In the genomic region with DNA sequence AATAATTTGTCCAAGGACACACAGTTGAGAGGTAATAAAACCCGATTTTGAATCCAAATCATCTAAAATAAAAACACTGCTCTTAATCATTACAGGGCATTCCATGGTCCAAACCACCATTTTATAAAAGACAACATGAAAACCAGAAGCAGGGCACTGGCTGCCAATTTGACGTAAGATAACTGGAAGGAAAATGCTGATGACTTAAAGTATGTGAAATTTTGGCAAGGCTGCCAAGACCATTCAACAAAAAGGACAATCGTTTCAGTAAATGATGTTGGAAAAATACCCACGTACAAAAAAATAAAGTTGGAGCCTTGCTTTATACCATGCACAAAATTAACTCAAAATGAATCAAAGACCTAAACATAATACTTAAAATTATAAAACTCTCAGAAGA, we compare ENCODE assay signal across 17 cellular contexts.
"Had no signal": no experiment of that assay in that cellular context is flagged by ENCODE, and none has a peak within 500 bp of the region (broad histone marks: within the 10 kb centered on the region; RNA-seq: fewer than 3 reads in every experiment).

No MANE protein-coding gene starts in this region.

- H3K4me1 ChIP-seq: neural progenitor cell, parathyroid adenoma, psoas muscle, sigmoid colon, spleen, tibial nerve, uterus had no signal

- H3K9ac ChIP-seq: neural progenitor cell, parathyroid adenoma had no signal

- H3K4me2 ChIP-seq: neural progenitor cell had no signal

- H3K9me3 ChIP-seq: left ventricle myocardium inferior, neutrophil, psoas muscle, sigmoid colon, spleen, tibial nerve, uterus had no signal

- H3K79me2 ChIP-seq: parathyroid adenoma had no signal

- DNase-seq: left ventricle myocardium inferior; mesendoderm; naive B cell; natural killer cell; occipital lobe; psoas muscle; sigmoid colon; small intestine; spleen; stimulated activated CD4-positive, alpha-beta T cell treated with anti-CD3 and anti-CD28 coated beads, Interleukin-4, amount 100 ng/mL, for 24 hours; stimulated activated naive CD4-positive, alpha-beta T cell; uterus had no signal

- H3K27ac ChIP-seq: left ventricle myocardium inferior, neural progenitor cell, neutrophil, parathyroid adenoma, psoas muscle, sigmoid colon, spleen, tibial nerve, uterus had no signal

- H3K36me3 ChIP-seq: left ventricle myocardium inferior, neural progenitor cell, neutrophil, sigmoid colon, spleen, tibial nerve, uterus had no signal

- H3K27me3 ChIP-seq: neural progenitor cell, neutrophil, sigmoid colon, spleen, tibial nerve, uterus had no signal

- H2AFZ ChIP-seq: neural progenitor cell, parathyroid adenoma had no signal

- H3K4me3 ChIP-seq: left ventricle myocardium inferior, lung, neural progenitor cell, psoas muscle, sigmoid colon, spleen, tibial nerve, uterus had no signal
